1 cellular context compared by ENCODE assay signal in the genomic region with DNA sequence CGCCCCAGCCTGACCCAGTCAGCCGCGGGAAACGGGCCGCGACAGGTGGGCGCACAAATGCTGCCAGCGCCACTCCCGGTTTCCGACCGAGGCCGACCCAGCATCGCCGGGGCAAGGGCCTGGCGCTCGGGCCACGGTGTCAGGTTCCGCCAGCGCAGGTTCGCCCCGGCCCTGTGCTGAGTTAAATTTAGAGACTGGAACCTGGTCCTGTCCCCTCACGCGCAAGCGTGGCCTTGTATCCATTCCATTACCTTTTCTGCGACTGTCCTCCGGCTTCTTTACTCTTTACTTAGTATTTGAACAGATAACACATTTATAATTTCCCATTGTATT.
TF ChIP-seq lines count a peak whose summit lies in the region.

No MANE protein-coding gene starts in this region.

TF ChIP-seq in GM12878, 131 proteins besides CTCF, POLR2A, EP300 and RAD21:
- TF ChIP-seq BHLHE40 (IDR thresholded peaks at IDR 0.05; ENCODE audit: borderline replicate concordance in 1 of 2, low read depth in 2 of 2, low read length in 1 of 2), result no peak
- no peak for TF ChIP-seq MYC (IDR thresholded peaks at IDR 0.05; ENCODE audit: insufficient read depth, insufficient read length, insufficient replicate concordance, low read length, severe bottlenecking)
- TF ChIP-seq HDAC6 (IDR thresholded peaks at IDR 0.05; ENCODE audit: unreplicated experiment), result peak; percentile 35
